ENCODE assay signal across 19 cellular contexts in genomic region chr3:165839296-165840076, GRCh38. TPM values are rescaled to one million over a fixed set of nuclear protein-coding genes. Genes with fewer than 3 reads are reported as not detected.
DNase-seq lines count a peak whose midpoint lies in the region; ATAC-seq, FAIRE-seq and TF ChIP-seq lines count a peak whose summit lies in the region.
"Had no signal": no experiment of that assay in that cellular context is flagged by ENCODE, and none has a peak within 500 bp of the region (broad histone marks: within the 10 kb centered on the region; RNA-seq: fewer than 3 reads in every experiment).

No MANE protein-coding gene starts in this region.

- H3K4me1 ChIP-seq in GM12878 (ENCODE audit: control insufficient read depth, insufficient read depth, low read length): no peaks in the 10 kb centered on the region

- no peaks in the 10 kb centered on the region for H3K36me3 ChIP-seq in GM12878 (ENCODE audit: control insufficient read depth in 2 of 2, insufficient read depth in 2 of 2, low read length in 1 of 2)
- H3K36me3 ChIP-seq: BLaER1 treated with 17β-estradiol and CSF1 and Interleukin-3, amounts not matched to agents 10 nM and 100 nM; thoracic aorta had no signal

- H3K4me3 Mint-ChIP-seq in nephron: peak overlapping the region in 1 of 3 experiments; percentile 18
- H3K4me3 Mint-ChIP-seq: activated naive CD8-positive, alpha-beta T cell treated with anti-CD3 and anti-CD28 coated beads, Interleukin-2, amount 10 ng/mL, durations not matched to agents 7 days and 5 days; T-helper 1 cell treated with Interleukin-12 subunit alpha and Interleukin-12 subunit beta and Interleukin-4 antibody, amounts not matched to agents 30 μg/mL and 1 μg/mL, for 36 hours had no signal

- H3K27ac ChIP-seq in GM12878 (ENCODE audit: control insufficient read depth, insufficient read depth): no peak overlapping the region
- H3K27ac ChIP-seq: BLaER1 treated with 17β-estradiol and CSF1 and Interleukin-3, amounts not matched to agents 10 nM and 100 nM; thoracic aorta had no signal

- no TSS peak for BruUV-seq in GM12878 (replicated peaks; lab: Mats Ljungman, UMichigan)

- peak; percentile 75 for DNase-seq in NCI-H2107 treated with DMSO at 0.1 percent for 48 hours (lab: John Stamatoyannopoulos, UW; ENCODE audit: unreplicated experiment)
- no peak for DNase-seq in GM12878 (ENCODE audit: low read depth, low spot score)
- DNase-seq in activated T-cell treated with anti-CD3 and anti-CD28 coated beads for 4 hours: no peak
- DNase-seq in T1000 (lab: John Stamatoyannopoulos, UW): no peak
- no peak for DNase-seq in globus pallidus (ENCODE audit: low spot score)
- no peak for DNase-seq in NCI-H1105 (lab: John Stamatoyannopoulos, UW)
- DNase-seq: activated CD4-positive, alpha-beta T cell treated with anti-CD3 and anti-CD28 coated beads for 4 hours; activated naive CD8-positive, alpha-beta T cell treated with anti-CD3 and anti-CD28 coated beads, Interleukin-2, amount 10 ng/mL, durations not matched to agents 7 days and 5 days; glutamatergic neuron; NCI-H1048; NCI-H446 had no signal

- in situ Hi-C loops in GM12878 (cut with MboI): no loop called here

- H3K9me3 Mint-ChIP-seq in nephron: no peaks in the 10 kb centered on the region
- H3K9me3 Mint-ChIP-seq: activated naive CD8-positive, alpha-beta T cell treated with anti-CD3 and anti-CD28 coated beads, Interleukin-2, amount 10 ng/mL, durations not matched to agents 7 days and 5 days; T-helper 1 cell treated with Interleukin-12 subunit alpha and Interleukin-12 subunit beta and Interleukin-4 antibody, amounts not matched to agents 30 μg/mL and 1 μg/mL, for 36 hours had no signal

- no peaks in the 10 kb centered on the region for H4K20me1 ChIP-seq in GM12878 (ENCODE audit: control insufficient read depth, insufficient read depth)
- H4K20me1 ChIP-seq: BLaER1 treated with 17β-estradiol and CSF1 and Interleukin-3, amounts not matched to agents 10 nM and 100 nM had no signal

- RAD21 ChIA-PET in GM12878 (lab: Charles Lee; ENCODE audit: unreplicated experiment): interaction anchor here (0.9 to 1.9 kb wide), 13 partner anchors 11 to 114 kb away, joined by 3 to 9 read pairs (median 4); no protein-coding TSS in a partner anchor

- no peaks in the 10 kb centered on the region for H3K27me3 Mint-ChIP-seq in nephron (ENCODE audit: low read depth)
- H3K27me3 Mint-ChIP-seq: activated naive CD8-positive, alpha-beta T cell treated with anti-CD3 and anti-CD28 coated beads, Interleukin-2, amount 10 ng/mL, durations not matched to agents 7 days and 5 days had no signal

- TF ChIP-seq CTCF in GM12878 (IDR thresholded peaks at IDR 0.05 in 2 of 3, conservative IDR thresholded peaks at IDR 0.05 in 1 of 3; ENCODE audit: control insufficient read depth in 2 of 3, extremely low read depth in 1 of 3, insufficient read depth in 1 of 3, low read depth in 3 of 3, low read length in 3 of 3) (no peak), nephron (IDR thresholded peaks at IDR 0.05; ENCODE audit: unreplicated experiment in 3 of 3) (no peak)

- intact Hi-C loops in GM12878 (cut with micrococcal nuclease; ENCODE audit: unreplicated experiment): no loop called here

- 67% methylated on average over 9 of the region's 9 CpGs for WGBS in GM12878 (ENCODE audit: insufficient coverage, insufficient replicate concordance, low lambda C conversion rate, missing lambda C conversion rate)

- CTCF ChIA-PET in GM12878 (lab: Yijun Ruan, JAX): interaction anchor here (1.4 to 2.7 kb wide), 3 partner anchors 9 to 16 kb away, joined by 4 to 13 read pairs (median 4); no protein-coding TSS in a partner anchor

- TF ChIP-seq RAD21 in GM12878 (IDR thresholded peaks at IDR 0.05; ENCODE audit: insufficient read depth, low read depth, low read length): no peak

- ATAC-seq in GM21786 (IDR thresholded peaks at IDR 0.05; ENCODE audit: unreplicated experiment) (peak; percentile 39), GM12878 (peak; percentile 62)

- no peak for TF ChIP-seq POLR2A in GM12878 (IDR thresholded peaks at IDR 0.05; ENCODE audit: low read depth, low read length)

- no peak overlapping the region for H3K4me2 ChIP-seq in GM12878 (ENCODE audit: control insufficient read depth, insufficient read depth)
- H3K4me2 ChIP-seq: BLaER1 treated with 17β-estradiol and CSF1 and Interleukin-3, amounts not matched to agents 10 nM and 100 nM had no signal

- peaks cover 17% of the 10 kb centered on the region for H3K4me1 Mint-ChIP-seq in nephron
- H3K4me1 Mint-ChIP-seq: activated naive CD8-positive, alpha-beta T cell treated with anti-CD3 and anti-CD28 coated beads, Interleukin-2, amount 10 ng/mL, durations not matched to agents 7 days and 5 days had no signal

- H2AFZ ChIP-seq in GM12878 (ENCODE audit: control insufficient read depth, low read depth, low read length): no peak overlapping the region

- POLR2A ChIA-PET in GM12878 (lab: Charles Lee): interaction anchor here (1.0 to 1.5 kb wide), 9 partner anchors 10 to 155 kb away, joined by 3 to 6 read pairs (median 4); no protein-coding TSS in a partner anchor

- H3K27ac Mint-ChIP-seq in nephron: peak overlapping the region; percentile 18
- H3K27ac Mint-ChIP-seq: activated naive CD8-positive, alpha-beta T cell treated with anti-CD3 and anti-CD28 coated beads, Interleukin-2, amount 10 ng/mL, durations not matched to agents 7 days and 5 days; T-helper 1 cell treated with Interleukin-12 subunit alpha and Interleukin-12 subunit beta and Interleukin-4 antibody, amounts not matched to agents 30 μg/mL and 1 μg/mL, for 36 hours had no signal

- H3K9ac ChIP-seq in GM12878 (ENCODE audit: control insufficient read depth, insufficient read depth, low read length): no peak overlapping the region
- H3K9ac ChIP-seq: BLaER1 treated with 17β-estradiol and CSF1 and Interleukin-3, amounts not matched to agents 10 nM and 100 nM had no signal

- H3K9me3 ChIP-seq in GM12878 (replicated peaks; ENCODE audit: control insufficient read depth, insufficient read depth, low read length): no peaks in the 10 kb centered on the region
- H3K9me3 ChIP-seq: BLaER1 treated with 17β-estradiol and CSF1 and Interleukin-3, amounts not matched to agents 10 nM and 100 nM; thoracic aorta had no signal

- H3K4me3 ChIP-seq in GM12878: no peak overlapping the region
- H3K4me3 ChIP-seq: BLaER1 treated with 17β-estradiol and CSF1 and Interleukin-3, amounts not matched to agents 10 nM and 100 nM; thoracic aorta had no signal

- SMC1A ChIA-PET in GM12878 (lab: Charles Lee; ENCODE audit: uncharacterized antibody, unreplicated experiment): interaction anchor here (0.8 to 1.6 kb wide), 11 partner anchors 12 to 214 kb away, joined by 3 to 13 read pairs (median 4); no protein-coding TSS in a partner anchor

- no peaks in the 10 kb centered on the region for H3K79me2 ChIP-seq in GM12878 (ENCODE audit: control insufficient read depth, insufficient read depth, low read length)

- no peaks in the 10 kb centered on the region for H3K27me3 ChIP-seq in GM12878 (replicated peaks in 1 of 2; ENCODE audit: control insufficient read depth in 2 of 2, insufficient read depth in 2 of 2, low read length in 1 of 2)
- H3K27me3 ChIP-seq: BLaER1 treated with 17β-estradiol and CSF1 and Interleukin-3, amounts not matched to agents 10 nM and 100 nM had no signal

- peak; percentile 23 for FAIRE-seq in GM12878 (lab: Jason Lieb, UNC)
- FAIRE-seq: endothelial cell of umbilical vein, kidney had no signal

- no peaks in the 10 kb centered on the region for H3K36me3 Mint-ChIP-seq in nephron (ENCODE audit: low read depth)
- H3K36me3 Mint-ChIP-seq: activated naive CD8-positive, alpha-beta T cell treated with anti-CD3 and anti-CD28 coated beads, Interleukin-2, amount 10 ng/mL, durations not matched to agents 7 days and 5 days had no signal

- TF ChIP-seq EP300 in GM12878 (IDR thresholded peaks at IDR 0.05; ENCODE audit: borderline replicate concordance in 1 of 2, control insufficient read depth in 1 of 2, low read depth in 2 of 2, low read length in 2 of 2): no peak

RNA-seq across cellular contexts. Expression of gene BCHE, which starts 2.3 kb away (rescaled TPM):
- 301 and 307 TPM in 2 replicates for total RNA-seq in GM12878 (2013; cell fraction: nucleolus; rRNA removed)
- total RNA-seq in GM12878 (2014; rRNA removed) (18.2 and 22.6 TPM in 2 replicates), GM12878 (2014; rRNA removed; fragmentation: Illumina TruSeq; extraction: Trizol) (29.3 and 32.4 TPM in 2 replicates), GM12878 (2021) (16.3 and 16.8 TPM in 2 replicates)
- polyA plus RNA-seq in GM12878 (2011; ENCODE audit: low read depth): 0.49 TPM
- polyA plus RNA-seq in GM12878 (2011; rRNA removed) (233 and 435 TPM in 2 replicates), GM12878 (2014; fragmentation: Illumina TruSeq; extraction: Trizol) (33.1 and 43.5 TPM in 2 replicates), GM12878 (2014; fragmentation: Nextera tagmentation; extraction: Ambion mirVana) (10 to 100 TPM; 36.0 to 54.5 TPM), GM12878 (2014; rRNA removed) (12.6 and 17.3 TPM in 2 replicates), GM12878 (2016; fragmentation: Nextera tagmentation; extraction: Ambion mirVana) (10 to 100 TPM; 26.5 to 29.3 TPM)
- 73.1 and 90.3 TPM in 2 replicates for polyA plus RNA-seq in GM12878 (2011; cell fraction: cytosol; rRNA removed)
- 83.6 and 115 TPM in 2 replicates for polyA plus RNA-seq in GM12878 (2011; cell fraction: nucleus; rRNA removed)
- 0.27 and 0.36 TPM in 2 replicates for polyA plus RNA-seq in GM12878 (2012)
- 148 and 163 TPM in 2 replicates for polyA minus RNA-seq in GM12878 (2011; rRNA and poly(A)+ RNA removed)
- polyA minus RNA-seq in GM12878 (2011; cell fraction: cytosol; rRNA and poly(A)+ RNA removed): 35.0 and 39.0 TPM in 2 replicates
- 172 and 176 TPM in 2 replicates for polyA minus RNA-seq in GM12878 (2011; cell fraction: nucleus; rRNA and poly(A)+ RNA removed)
- total RNA-seq: activated naive CD8-positive, alpha-beta T cell treated with anti-CD3 and anti-CD28 coated beads, Interleukin-2, amount 10 ng/mL, durations not matched to agents 7 days and 5 days; HT1080 had no signal
